Comparison of ENCODE assay signal across 8 cellular contexts in the genomic region with DNA sequence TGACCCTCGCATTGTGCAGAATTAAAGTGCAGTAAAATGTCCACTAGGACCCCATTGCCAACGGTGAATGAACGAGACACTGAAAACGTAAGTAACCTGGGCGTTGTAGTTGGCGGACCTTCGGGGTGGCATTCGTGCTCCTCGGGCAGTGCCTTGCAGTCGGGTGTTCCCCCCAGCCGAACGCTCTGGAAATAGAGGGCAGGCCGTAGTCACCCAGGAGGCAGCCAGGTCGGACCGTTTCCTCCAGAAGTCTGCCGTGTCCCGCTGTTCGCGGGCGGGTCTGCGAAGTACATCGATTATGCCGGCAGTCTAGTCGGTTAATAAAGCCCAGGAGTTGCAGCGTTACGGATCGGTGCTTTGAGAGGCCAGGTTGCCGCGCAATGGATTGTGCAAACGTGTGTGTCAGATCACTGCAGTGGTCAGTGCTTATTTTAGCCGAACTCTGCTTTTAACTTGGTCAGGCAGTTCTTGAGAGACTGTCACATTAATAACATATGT. TPM values are rescaled to one million over a fixed set of nuclear protein-coding genes. Genes with fewer than 3 reads are reported as not detected.
DNase-seq lines count a peak whose midpoint lies in the region; ATAC-seq, FAIRE-seq and TF ChIP-seq lines count a peak whose summit lies in the region.

No MANE protein-coding gene starts in this region.

- peak overlapping the region; percentile 86 for H3K27ac ChIP-seq in brain microvascular endothelial cell
- H3K27ac ChIP-seq in kidney (ENCODE audit: low read depth in 2 of 2, low read length in 2 of 2), result peak overlapping the region; percentile 98

- in situ Hi-C loops in brain microvascular endothelial cell (cut with HindIII; ENCODE audit: low pct_ligation_motif_present, low sequenced_read_pairs), result no loop called here

- peaks cover 7 to 18% of the 10 kb centered on the region in 2 donors for H3K4me1 ChIP-seq in kidney (ENCODE audit: control insufficient read depth in 1 of 2, insufficient read depth in 1 of 2, low read depth in 1 of 2, low read length in 2 of 2)

- H3K27me3 ChIP-seq in brain microvascular endothelial cell (replicated peaks), result no peaks in the 10 kb centered on the region

- intact Hi-C loops in kidney (cut with DNase I), result no loop called here

- TF ChIP-seq CTCF in brain microvascular endothelial cell (IDR thresholded peaks at IDR 0.05; ENCODE audit: low read depth, low read length, missing control alignments) (no peak), kidney (IDR thresholded peaks at IDR 0.05; ENCODE audit: borderline replicate concordance, extremely low read depth, insufficient read depth) (no peak)

- H3K9me3 ChIP-seq in kidney (ENCODE audit: control insufficient read depth in 1 of 2, low read length in 2 of 2), result no peaks in the 10 kb centered on the region

- DNase-seq in T follicular helper cell (ENCODE audit: low read depth), result peak; percentile 6
- DNase-seq in brain microvascular endothelial cell, result no peak
- DNase-seq in kidney, result peak; percentile 77
- peak; percentile 18 to 26 for DNase-seq in stimulated activated CD4-positive, alpha-beta T cell treated with anti-CD3 and anti-CD28 coated beads, Interleukin-2, amount 100 ng/mL, for 48 hours
- no peak for DNase-seq in COLO829 (ENCODE audit: low spot score)
- DNase-seq in GM19238 (ENCODE audit: insufficient read length, low spot score), result no peak

- peak; percentile 3 for ATAC-seq in GM18511 (IDR thresholded peaks at IDR 0.05; ENCODE audit: unreplicated experiment)
- peak; percentile 4 for ATAC-seq in HG03097 (IDR thresholded peaks at IDR 0.05; ENCODE audit: low FRiP score, unreplicated experiment)

- FAIRE-seq in kidney (lab: Jason Lieb, UNC), result no peak

- H3K36me3 ChIP-seq in brain microvascular endothelial cell (replicated peaks), result no peaks in the 10 kb centered on the region
- no peaks in the 10 kb centered on the region for H3K36me3 ChIP-seq in kidney (ENCODE audit: control insufficient read depth in 1 of 2, insufficient read depth in 2 of 2, low read length in 2 of 2)

- H3K4me3 ChIP-seq in brain microvascular endothelial cell (ENCODE audit: low read depth, low read length), result peak overlapping the region; percentile 99
- H3K4me3 ChIP-seq in kidney (ENCODE audit: low read length in 2 of 2), result peak overlapping the region; percentile 84 to 98

- H3K9ac ChIP-seq in kidney (ENCODE audit: low read length in 2 of 2), result peak overlapping the region; percentile 88 to 94

RNA-seq across cellular contexts. Expression of a gene that starts 0.8 kb away (rescaled TPM):
- total RNA-seq in kidney, result 83.1 TPM
- 39.8 TPM for polyA plus RNA-seq in kidney (ENCODE audit: insufficient read depth, low read depth, low replicate concordance)

RNA-seq across cellular contexts. Expression of a gene that starts 52.0 kb away (rescaled TPM):
- 229 TPM for total RNA-seq in kidney
- 91.2 TPM for polyA plus RNA-seq in kidney (ENCODE audit: insufficient read depth, low read depth, low replicate concordance)

Comparison
In these comparisons a context has a peak if more than half of its experiments do, and no peak if none do; other contexts are left out.
1. DNase-seq: peak in T follicular helper cell (single experiment), kidney (single experiment) and stimulated activated CD4-positive, alpha-beta T cell treated with anti-CD3 and anti-CD28 coated beads, Interleukin-2, amount 100 ng/mL, for 48 hours (2 of 2); none in brain microvascular endothelial cell (single experiment), COLO829 (single experiment) and GM19238 (single experiment).